17 cellular contexts compared by ENCODE assay signal in genomic region chr13:77222909-77223308, GRCh38.
"Had no signal": no experiment of that assay in that cellular context is flagged by ENCODE, and none has a peak within 500 bp of the region (broad histone marks: within the 10 kb centered on the region; RNA-seq: fewer than 3 reads in every experiment).

No MANE protein-coding gene starts in this region.

- H3K4me1 Mint-ChIP-seq: endodermal cell had no signal

- H3K4me3 ChIP-seq: thyroid gland, uterus had no signal

- H3K27ac Mint-ChIP-seq: activated CD4-positive, alpha-beta memory T cell treated with anti-CD3 and anti-CD28 coated beads for 36 hours; activated T-helper 2 cell treated with anti-CD3 and anti-CD28 coated beads, Interferon-gamma antibody, Interleukin-2, Interleukin-4, amounts not matched to agents 10 μg/mL and 5 μg/mL and 100 μg/mL, durations not matched to agents 14 hours and 24 hours and 36 hours; endodermal cell; mesothelial cell of epicardium had no signal

- H3K4me3 Mint-ChIP-seq: activated CD4-positive, alpha-beta memory T cell treated with anti-CD3 and anti-CD28 coated beads for 36 hours; endodermal cell; mesothelial cell of epicardium; naive B cell had no signal

- H3K27me3 Mint-ChIP-seq: activated CD4-positive, alpha-beta memory T cell treated with anti-CD3 and anti-CD28 coated beads for 36 hours; naive B cell had no signal

- H3K9me3 Mint-ChIP-seq: activated CD4-positive, alpha-beta memory T cell treated with anti-CD3 and anti-CD28 coated beads for 36 hours; activated T-helper 2 cell treated with anti-CD3 and anti-CD28 coated beads, Interferon-gamma antibody, Interleukin-2, Interleukin-4, amounts not matched to agents 10 μg/mL and 5 μg/mL and 100 μg/mL, durations not matched to agents 14 hours and 24 hours and 36 hours; endodermal cell; mesothelial cell of epicardium; naive B cell had no signal

- DNase-seq: activated CD4-positive, alpha-beta memory T cell treated with anti-CD3 and anti-CD28 coated beads for 36 hours; activated CD4-positive, alpha-beta T cell treated with anti-CD3 and anti-CD28 coated beads for 1 hour; activated CD8-positive, alpha-beta memory T cell treated with anti-CD3 and anti-CD28 coated beads, Interleukin-2, amount 50 U/mL, for 48 hours; activated naive CD4-positive, alpha-beta T cell treated with anti-CD3 and anti-CD28 coated beads, Interleukin-2, amount 50 U/mL, for 16 hours; amygdala; brain microvascular endothelial cell; cerebellar nuclear complex; dermis blood vessel endothelial cell; endodermal cell; hippocampal formation; naive B cell; stimulated activated CD4-positive, alpha-beta T cell treated with anti-CD3 and anti-CD28 coated beads, Interleukin-15, amount 100 ng/mL, for 24 hours; stimulated activated CD4-positive, alpha-beta T cell treated with anti-CD3 and anti-CD28 coated beads, Interleukin-4, amount 100 ng/mL, for 24 hours; thyroid gland; uterus had no signal
